In genomic region chr9:135604437-135605237, GRCh38 we compare ENCODE assay signal across 1 cellular context.
TF ChIP-seq lines count a peak whose summit lies in the region.

No MANE protein-coding gene starts in this region.

TF ChIP-seq in HepG2, 621 proteins besides CTCF, POLR2A, EP300 and RAD21:
- no peak for TF ChIP-seq ZFX (CRISPR knock-in tag; IDR thresholded peaks at IDR 0.05; ENCODE audit: low read depth)
- no peak for TF ChIP-seq KAT7 (CRISPR knock-in tag; IDR thresholded peaks at IDR 0.05; ENCODE audit: borderline replicate concordance)
- no peak for TF ChIP-seq DMAP1 (CRISPR knock-in tag; IDR thresholded peaks at IDR 0.05)
- TF ChIP-seq SIX1 (CRISPR knock-in tag; IDR thresholded peaks at IDR 0.05; ENCODE audit: borderline replicate concordance), result no peak
- TF ChIP-seq, protein P1, sequence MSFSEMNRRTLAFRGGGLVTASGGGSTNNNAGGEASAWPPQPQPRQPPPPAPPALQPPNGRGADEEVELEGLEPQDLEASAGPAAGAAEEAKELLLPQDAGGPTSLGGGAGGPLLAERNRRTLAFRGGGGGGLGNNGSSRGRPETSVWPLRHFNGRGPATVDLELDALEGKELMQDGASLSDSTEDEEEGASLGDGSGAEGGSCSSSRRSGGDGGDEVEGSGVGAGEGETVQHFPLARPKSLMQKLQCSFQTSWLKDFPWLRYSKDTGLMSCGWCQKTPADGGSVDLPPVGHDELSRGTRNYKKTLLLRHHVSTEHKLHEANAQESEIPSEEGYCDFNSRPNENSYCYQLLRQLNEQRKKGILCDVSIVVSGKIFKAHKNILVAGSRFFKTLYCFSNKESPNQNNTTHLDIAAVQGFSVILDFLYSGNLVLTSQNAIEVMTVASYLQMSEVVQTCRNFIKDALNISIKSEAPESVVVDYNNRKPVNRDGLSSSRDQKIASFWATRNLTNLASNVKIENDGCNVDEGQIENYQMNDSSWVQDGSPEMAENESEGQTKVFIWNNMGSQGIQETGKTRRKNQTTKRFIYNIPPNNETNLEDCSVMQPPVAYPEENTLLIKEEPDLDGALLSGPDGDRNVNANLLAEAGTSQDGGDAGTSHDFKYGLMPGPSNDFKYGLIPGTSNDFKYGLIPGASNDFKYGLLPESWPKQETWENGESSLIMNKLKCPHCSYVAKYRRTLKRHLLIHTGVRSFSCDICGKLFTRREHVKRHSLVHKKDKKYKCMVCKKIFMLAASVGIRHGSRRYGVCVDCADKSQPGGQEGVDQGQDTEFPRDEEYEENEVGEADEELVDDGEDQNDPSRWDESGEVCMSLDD (CRISPR knock-in tag; IDR thresholded peaks at IDR 0.05; ENCODE audit: borderline replicate concordance), result no peak
- TF ChIP-seq ZNF772 (CRISPR knock-in tag; IDR thresholded peaks at IDR 0.05), result no peak
- TF ChIP-seq, protein P2, sequence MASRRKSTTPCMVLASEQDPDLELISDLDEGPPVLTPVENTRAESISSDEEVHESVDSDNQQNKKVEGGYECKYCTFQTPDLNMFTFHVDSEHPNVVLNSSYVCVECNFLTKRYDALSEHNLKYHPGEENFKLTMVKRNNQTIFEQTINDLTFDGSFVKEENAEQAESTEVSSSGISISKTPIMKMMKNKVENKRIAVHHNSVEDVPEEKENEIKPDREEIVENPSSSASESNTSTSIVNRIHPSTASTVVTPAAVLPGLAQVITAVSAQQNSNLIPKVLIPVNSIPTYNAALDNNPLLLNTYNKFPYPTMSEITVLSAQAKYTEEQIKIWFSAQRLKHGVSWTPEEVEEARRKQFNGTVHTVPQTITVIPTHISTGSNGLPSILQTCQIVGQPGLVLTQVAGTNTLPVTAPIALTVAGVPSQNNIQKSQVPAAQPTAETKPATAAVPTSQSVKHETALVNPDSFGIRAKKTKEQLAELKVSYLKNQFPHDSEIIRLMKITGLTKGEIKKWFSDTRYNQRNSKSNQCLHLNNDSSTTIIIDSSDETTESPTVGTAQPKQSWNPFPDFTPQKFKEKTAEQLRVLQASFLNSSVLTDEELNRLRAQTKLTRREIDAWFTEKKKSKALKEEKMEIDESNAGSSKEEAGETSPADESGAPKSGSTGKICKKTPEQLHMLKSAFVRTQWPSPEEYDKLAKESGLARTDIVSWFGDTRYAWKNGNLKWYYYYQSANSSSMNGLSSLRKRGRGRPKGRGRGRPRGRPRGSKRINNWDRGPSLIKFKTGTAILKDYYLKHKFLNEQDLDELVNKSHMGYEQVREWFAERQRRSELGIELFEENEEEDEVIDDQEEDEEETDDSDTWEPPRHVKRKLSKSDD (CRISPR knock-in tag; IDR thresholded peaks at IDR 0.05; ENCODE audit: low read depth), result no peak
